In genomic region chr18:60556326-60556725, GRCh38 we compare ENCODE assay signal across 32 cellular contexts.
"Had no signal": no experiment of that assay in that cellular context is flagged by ENCODE, and none has a peak within 500 bp of the region (broad histone marks: within the 10 kb centered on the region; RNA-seq: fewer than 3 reads in every experiment).

No MANE protein-coding gene starts in this region.

- H3K36me3 Mint-ChIP-seq: activated CD4-positive, alpha-beta memory T cell treated with anti-CD3 and anti-CD28 coated beads for 36 hours; activated CD8-positive, alpha-beta memory T cell treated with anti-CD3 and anti-CD28 coated beads, Interleukin-2, amount 10 ng/mL, durations not matched to agents 7 days and 5 days; activated naive CD4-positive, alpha-beta T cell treated with anti-CD3 and anti-CD28 coated beads, Interleukin-2, amount 50 U/mL, for 24 hours; activated naive CD8-positive, alpha-beta T cell treated with anti-CD3 and anti-CD28 coated beads for 36 hours had no signal

- H3K4me3 ChIP-seq: adrenal gland, body of pancreas, colonic mucosa, dorsolateral prefrontal cortex had no signal

- DNase-seq: activated CD4-positive, alpha-beta memory T cell treated with anti-CD3 and anti-CD28 coated beads for 36 hours; activated CD4-positive, alpha-beta T cell treated with anti-CD3 and anti-CD28 coated beads for 36 hours; activated CD4-positive, alpha-beta T cell treated with anti-CD3 and anti-CD28 coated beads, Interleukin-2, amount 10 ng/mL, durations not matched to agents 24 days and 14 days; activated CD4-positive, CD25-positive, alpha-beta regulatory T cell; activated CD4-positive, CD25-positive, alpha-beta regulatory T cell treated with anti-CD3 and anti-CD28 coated beads, Interleukin-2, amount 50 U/mL, for 72 hours; activated CD8-positive, alpha-beta memory T cell treated with anti-CD3 and anti-CD28 coated beads, Interleukin-2, amount 10 ng/mL, durations not matched to agents 7 days and 5 days; activated CD8-positive, alpha-beta memory T cell treated with anti-CD3 and anti-CD28 coated beads, Interleukin-2, amount 50 U/mL, for 4 hours; activated CD8-positive, alpha-beta T cell treated with anti-CD3 and anti-CD28 coated beads, Interleukin-2, amount 10 ng/mL, durations not matched to agents 7 days and 5 days; activated effector memory CD4-positive, alpha-beta T cell treated with anti-CD3 and anti-CD28 coated beads, Interleukin-2, amount 50 U/mL, for 16 hours; activated naive CD4-positive, alpha-beta T cell treated with anti-CD3 and anti-CD28 coated beads for 36 hours; activated naive CD8-positive, alpha-beta T cell treated with anti-CD3 and anti-CD28 coated beads for 36 hours; activated naive CD8-positive, alpha-beta T cell treated with anti-CD3 and anti-CD28 coated beads, Interleukin-2, amount 50 U/mL, for 24 hours; activated T-cell treated with anti-CD3 and anti-CD28 coated beads, Interleukin-2, amount 50 U/mL, for 1 hour; activated T-cell treated with anti-CD3 and anti-CD28 coated beads, Interleukin-2, amount 50 U/mL, for 48 hours; adrenal gland; amygdala; aorta; body of pancreas; central memory CD4-positive, alpha-beta T cell; cerebellar nuclear complex; dorsolateral prefrontal cortex; effector memory CD4-positive, alpha-beta T cell; endodermal cell; foreskin fibroblast; T-helper 1 cell; T-helper 17 cell had no signal

- ATAC-seq: activated CD4-positive, alpha-beta T cell treated with anti-CD3 and anti-CD28 coated beads for 36 hours; activated CD8-positive, alpha-beta memory T cell treated with anti-CD3 and anti-CD28 coated beads, Interleukin-2, amount 10 ng/mL, durations not matched to agents 7 days and 5 days; activated CD8-positive, alpha-beta T cell treated with anti-CD3 and anti-CD28 coated beads, Interleukin-2, amount 10 ng/mL, durations not matched to agents 7 days and 5 days; activated naive CD8-positive, alpha-beta T cell treated with anti-CD3 and anti-CD28 coated beads, Interleukin-2, amount 50 U/mL, for 24 hours; body of pancreas; esophagus mucosa; T-helper 17 cell had no signal

- H3K9me3 ChIP-seq: adrenal gland, body of pancreas, colonic mucosa had no signal

- H3K27ac Mint-ChIP-seq: activated CD4-positive, alpha-beta memory T cell treated with anti-CD3 and anti-CD28 coated beads for 36 hours; activated CD4-positive, alpha-beta T cell treated with anti-CD3 and anti-CD28 coated beads for 36 hours; activated CD4-positive, alpha-beta T cell treated with anti-CD3 and anti-CD28 coated beads, Interleukin-2, amount 10 ng/mL, durations not matched to agents 24 days and 14 days; activated CD8-positive, alpha-beta memory T cell treated with anti-CD3 and anti-CD28 coated beads, Interleukin-2, amount 10 ng/mL, durations not matched to agents 7 days and 5 days; activated CD8-positive, alpha-beta T cell treated with anti-CD3 and anti-CD28 coated beads, Interleukin-2, amount 10 ng/mL, durations not matched to agents 7 days and 5 days; activated naive CD4-positive, alpha-beta T cell treated with anti-CD3 and anti-CD28 coated beads for 36 hours; activated naive CD4-positive, alpha-beta T cell treated with anti-CD3 and anti-CD28 coated beads, Interleukin-2, amount 50 U/mL, for 24 hours; activated naive CD8-positive, alpha-beta T cell treated with anti-CD3 and anti-CD28 coated beads for 36 hours; activated naive CD8-positive, alpha-beta T cell treated with anti-CD3 and anti-CD28 coated beads, Interleukin-2, amount 50 U/mL, for 24 hours; activated T-helper 1 cell treated with anti-CD3 and anti-CD28 coated beads, Interleukin-12 subunit alpha, Interleukin-12 subunit beta, Interleukin-2, Interleukin-4 antibody, amounts not matched to agents 30 ng/mL and 10 ng/mL and 1 ng/mL, durations not matched to agents 14 hours and 24 hours and 36 hours; activated T-helper 2 cell treated with anti-CD3 and anti-CD28 coated beads, Interferon-gamma antibody, Interleukin-2, Interleukin-4, amounts not matched to agents 10 μg/mL and 5 μg/mL and 100 μg/mL, durations not matched to agents 14 hours and 24 hours and 36 hours; dendritic cell treated with granulocyte-macrophage colony-stimulating factor and Interleukin-4, amounts not matched to agents 40 ng/mL and 50 ng/mL, for 4 days; endodermal cell; T-helper 17 cell had no signal

- H3K4me1 Mint-ChIP-seq: activated CD4-positive, alpha-beta T cell treated with anti-CD3 and anti-CD28 coated beads for 36 hours; activated CD4-positive, alpha-beta T cell treated with anti-CD3 and anti-CD28 coated beads, Interleukin-2, amount 10 ng/mL, durations not matched to agents 24 days and 14 days; activated CD8-positive, alpha-beta memory T cell treated with anti-CD3 and anti-CD28 coated beads, Interleukin-2, amount 10 ng/mL, durations not matched to agents 7 days and 5 days; activated naive CD4-positive, alpha-beta T cell treated with anti-CD3 and anti-CD28 coated beads, Interleukin-2, amount 50 U/mL, for 24 hours; activated naive CD8-positive, alpha-beta T cell treated with anti-CD3 and anti-CD28 coated beads for 36 hours; activated naive CD8-positive, alpha-beta T cell treated with anti-CD3 and anti-CD28 coated beads, Interleukin-2, amount 50 U/mL, for 24 hours; endodermal cell; T-helper 17 cell had no signal

- H3K27me3 ChIP-seq: adrenal gland, body of pancreas, colonic mucosa had no signal

- H3K9me3 Mint-ChIP-seq: activated CD4-positive, alpha-beta memory T cell treated with anti-CD3 and anti-CD28 coated beads for 36 hours; activated CD4-positive, alpha-beta T cell treated with anti-CD3 and anti-CD28 coated beads, Interleukin-2, amount 10 ng/mL, durations not matched to agents 24 days and 14 days; activated naive CD4-positive, alpha-beta T cell treated with anti-CD3 and anti-CD28 coated beads for 36 hours; activated naive CD4-positive, alpha-beta T cell treated with anti-CD3 and anti-CD28 coated beads, Interleukin-2, amount 50 U/mL, for 24 hours; activated naive CD8-positive, alpha-beta T cell treated with anti-CD3 and anti-CD28 coated beads for 36 hours; activated naive CD8-positive, alpha-beta T cell treated with anti-CD3 and anti-CD28 coated beads, Interleukin-2, amount 50 U/mL, for 24 hours; activated T-helper 1 cell treated with anti-CD3 and anti-CD28 coated beads, Interleukin-12 subunit alpha, Interleukin-12 subunit beta, Interleukin-2, Interleukin-4 antibody, amounts not matched to agents 30 ng/mL and 10 ng/mL and 1 ng/mL, durations not matched to agents 14 hours and 24 hours and 36 hours; activated T-helper 2 cell treated with anti-CD3 and anti-CD28 coated beads, Interferon-gamma antibody, Interleukin-2, Interleukin-4, amounts not matched to agents 10 μg/mL and 5 μg/mL and 100 μg/mL, durations not matched to agents 14 hours and 24 hours and 36 hours; dendritic cell treated with granulocyte-macrophage colony-stimulating factor and Interleukin-4, amounts not matched to agents 40 ng/mL and 50 ng/mL, for 4 days; endodermal cell had no signal

- H3K27me3 Mint-ChIP-seq: activated CD4-positive, alpha-beta memory T cell treated with anti-CD3 and anti-CD28 coated beads for 36 hours; activated CD4-positive, alpha-beta T cell treated with anti-CD3 and anti-CD28 coated beads for 36 hours; activated CD4-positive, alpha-beta T cell treated with anti-CD3 and anti-CD28 coated beads, Interleukin-2, amount 10 ng/mL, durations not matched to agents 24 days and 14 days; activated CD8-positive, alpha-beta memory T cell treated with anti-CD3 and anti-CD28 coated beads, Interleukin-2, amount 10 ng/mL, durations not matched to agents 7 days and 5 days; activated naive CD4-positive, alpha-beta T cell treated with anti-CD3 and anti-CD28 coated beads, Interleukin-2, amount 50 U/mL, for 24 hours; activated naive CD8-positive, alpha-beta T cell treated with anti-CD3 and anti-CD28 coated beads for 36 hours; dendritic cell treated with granulocyte-macrophage colony-stimulating factor and Interleukin-4, amounts not matched to agents 40 ng/mL and 50 ng/mL, for 4 days; T-helper 17 cell had no signal

- H3K36me3 ChIP-seq: adrenal gland, colonic mucosa had no signal

- H3K27ac ChIP-seq: adrenal gland, body of pancreas, colonic mucosa, dorsolateral prefrontal cortex had no signal

- H3K4me1 ChIP-seq: adrenal gland, body of pancreas, colonic mucosa had no signal

- H3K4me3 Mint-ChIP-seq: activated CD4-positive, alpha-beta memory T cell treated with anti-CD3 and anti-CD28 coated beads for 36 hours; activated CD4-positive, alpha-beta T cell treated with anti-CD3 and anti-CD28 coated beads for 36 hours; activated CD4-positive, alpha-beta T cell treated with anti-CD3 and anti-CD28 coated beads, Interleukin-2, amount 10 ng/mL, durations not matched to agents 24 days and 14 days; activated CD8-positive, alpha-beta memory T cell treated with anti-CD3 and anti-CD28 coated beads, Interleukin-2, amount 10 ng/mL, durations not matched to agents 7 days and 5 days; activated CD8-positive, alpha-beta T cell treated with anti-CD3 and anti-CD28 coated beads, Interleukin-2, amount 10 ng/mL, durations not matched to agents 7 days and 5 days; activated naive CD4-positive, alpha-beta T cell treated with anti-CD3 and anti-CD28 coated beads for 36 hours; activated naive CD4-positive, alpha-beta T cell treated with anti-CD3 and anti-CD28 coated beads, Interleukin-2, amount 50 U/mL, for 24 hours; activated naive CD8-positive, alpha-beta T cell treated with anti-CD3 and anti-CD28 coated beads for 36 hours; activated naive CD8-positive, alpha-beta T cell treated with anti-CD3 and anti-CD28 coated beads, Interleukin-2, amount 50 U/mL, for 24 hours; activated T-helper 1 cell treated with anti-CD3 and anti-CD28 coated beads, Interleukin-12 subunit alpha, Interleukin-12 subunit beta, Interleukin-2, Interleukin-4 antibody, amounts not matched to agents 30 ng/mL and 10 ng/mL and 1 ng/mL, durations not matched to agents 14 hours and 24 hours and 36 hours; dendritic cell treated with granulocyte-macrophage colony-stimulating factor and Interleukin-4, amounts not matched to agents 40 ng/mL and 50 ng/mL, for 4 days; endodermal cell; T-helper 17 cell had no signal
